Comparison of ENCODE assay signal across 11 cellular contexts in the genomic region with DNA sequence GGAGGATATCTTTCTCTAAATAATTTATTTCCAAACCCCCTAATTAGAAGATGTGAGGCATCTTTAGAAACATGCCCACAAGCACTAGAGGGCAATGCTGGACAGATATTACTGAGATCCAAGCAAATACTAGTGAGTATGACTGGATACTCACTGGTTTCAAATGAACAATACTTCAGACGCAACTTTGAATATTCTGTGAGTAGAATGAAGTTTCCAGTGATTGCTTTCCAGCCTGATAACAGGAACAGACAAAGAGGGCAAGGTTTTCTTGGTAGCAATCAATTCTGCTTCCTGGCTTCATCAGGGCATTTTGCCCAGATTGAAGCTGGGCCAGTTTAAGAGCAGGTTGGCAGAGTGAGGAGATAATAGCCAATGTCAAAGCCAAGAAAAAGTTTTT.
DNase-seq lines count a peak whose midpoint lies in the region; ATAC-seq, FAIRE-seq and TF ChIP-seq lines count a peak whose summit lies in the region.
"Had no signal": no experiment of that assay in that cellular context is flagged by ENCODE, and none has a peak within 500 bp of the region (broad histone marks: within the 10 kb centered on the region; RNA-seq: fewer than 3 reads in every experiment).

No MANE protein-coding gene starts in this region.

- H3K9me3 Mint-ChIP-seq in activated T-helper 17 cell treated with anti-CD3 and anti-CD28 coated beads, Interleukin-2, amount 50 U/mL, for 72 hours, result peaks cover 21% of the 10 kb centered on the region

- H3K27ac Mint-ChIP-seq in activated T-helper 17 cell treated with anti-CD3 and anti-CD28 coated beads, Interleukin-2, amount 50 U/mL, for 72 hours, result no peak overlapping the region

- no peaks in the 10 kb centered on the region for H3K27me3 Mint-ChIP-seq in activated T-helper 17 cell treated with anti-CD3 and anti-CD28 coated beads, Interleukin-2, amount 50 U/mL, for 72 hours

- H2AFZ ChIP-seq in hepatocyte, result no peak overlapping the region

- in situ Hi-C loops in G401 (cut with HindIII; ENCODE audit: low sequenced_read_pairs), result no loop called here

- no peak overlapping the region for H3K4me3 Mint-ChIP-seq in activated T-helper 17 cell treated with anti-CD3 and anti-CD28 coated beads, Interleukin-2, amount 50 U/mL, for 72 hours

- peak; percentile 70 for ATAC-seq in SK-N-SH treated with all-trans-retinoic acid at 6 μM for 48 hours
- no peak for ATAC-seq in activated T-helper 17 cell treated with anti-CD3 and anti-CD28 coated beads, Interleukin-2, amount 50 U/mL, for 72 hours (replicated peaks)

- H4K20me1 ChIP-seq in hepatocyte (ENCODE audit: insufficient read depth, poor library complexity, severe bottlenecking), result no peaks in the 10 kb centered on the region

- H3K4me2 ChIP-seq in hepatocyte, result no peak overlapping the region

- H3K36me3 ChIP-seq in hepatocyte (replicated peaks; ENCODE audit: insufficient read depth, low read depth), result no peaks in the 10 kb centered on the region

- H3K4me3 ChIP-seq in hepatocyte, result no peak overlapping the region

- WGBS in hepatocyte (ENCODE audit: low lambda C conversion rate, missing lambda C conversion rate), result 39% methylated on average over 1 of the region's 1 CpG

- TF ChIP-seq CTCF in 22Rv1 (IDR thresholded peaks at IDR 0.05) (peak; percentile 48), hepatocyte (IDR thresholded peaks at IDR 0.05; ENCODE audit: poor library complexity) (peak; percentile 56)

- H3K27ac ChIP-seq in 22Rv1 (no peak overlapping the region), hepatocyte (no peak overlapping the region)
- H3K27ac ChIP-seq: HL-60 had no signal

- H3K9me2 ChIP-seq in hepatocyte (replicated peaks; ENCODE audit: insufficient read depth), result no peaks in the 10 kb centered on the region

- H3K79me2 ChIP-seq in hepatocyte, result no peaks in the 10 kb centered on the region

- no peaks in the 10 kb centered on the region for H3K4me1 ChIP-seq in hepatocyte (ENCODE audit: insufficient read depth)

- FAIRE-seq in GM12892 (lab: Jason Lieb, UNC), result no peak

- H3K4me1 Mint-ChIP-seq in activated T-helper 17 cell treated with anti-CD3 and anti-CD28 coated beads, Interleukin-2, amount 50 U/mL, for 72 hours, result no peaks in the 10 kb centered on the region

- H3K36me3 Mint-ChIP-seq in activated T-helper 17 cell treated with anti-CD3 and anti-CD28 coated beads, Interleukin-2, amount 50 U/mL, for 72 hours (ENCODE audit: low read depth), result no peaks in the 10 kb centered on the region

- no peaks in the 10 kb centered on the region for H3K9me3 ChIP-seq in hepatocyte (ENCODE audit: low read depth)

- no peak for TF ChIP-seq POLR2A in GM12892 (IDR thresholded peaks at IDR 0.05; ENCODE audit: low read depth, low read length)

- no peaks in the 10 kb centered on the region for H3K27me3 ChIP-seq in hepatocyte

- DNase-seq in G401 (ENCODE audit: low spot score) (peak; percentile 60), hepatocyte (ENCODE audit: low spot score) (peak; percentile 23), NCI-H510A treated with DMSO at 0.1 percent for 48 hours (lab: John Stamatoyannopoulos, UW) (no peak), GM12892 (ENCODE audit: insufficient read length) (no peak), NCI-H1436 treated with DMSO at 0.1 percent for 48 hours (lab: John Stamatoyannopoulos, UW) (no peak)
- DNase-seq: activated effector memory CD4-positive, alpha-beta T cell treated with Interleukin-2 at 50 U/mL for 16 hours; stimulated activated CD4-positive, alpha-beta T cell treated with anti-CD3 and anti-CD28 coated beads, Interleukin-15, amount 100 ng/mL, for 24 hours had no signal

TF ChIP-seq in SK-N-SH treated with all-trans-retinoic acid at 6 μM for 48 hours, 23 proteins besides CTCF, POLR2A, EP300 and RAD21:
- TF ChIP-seq SNAI2 (CRISPR knock-in tag; IDR thresholded peaks at IDR 0.05) (0 out of 2 replicates have a peak, but pooled peaks have one; percentile 32), ZFP3 (CRISPR knock-in tag; IDR thresholded peaks at IDR 0.05) (no peak), RARB (CRISPR knock-in tag; IDR thresholded peaks at IDR 0.05) (no peak), ISL1 (CRISPR knock-in tag; IDR thresholded peaks at IDR 0.05) (peak; percentile 34; the same call in 1 of the 2 replicates)
- TF ChIP-seq, protein P1, sequence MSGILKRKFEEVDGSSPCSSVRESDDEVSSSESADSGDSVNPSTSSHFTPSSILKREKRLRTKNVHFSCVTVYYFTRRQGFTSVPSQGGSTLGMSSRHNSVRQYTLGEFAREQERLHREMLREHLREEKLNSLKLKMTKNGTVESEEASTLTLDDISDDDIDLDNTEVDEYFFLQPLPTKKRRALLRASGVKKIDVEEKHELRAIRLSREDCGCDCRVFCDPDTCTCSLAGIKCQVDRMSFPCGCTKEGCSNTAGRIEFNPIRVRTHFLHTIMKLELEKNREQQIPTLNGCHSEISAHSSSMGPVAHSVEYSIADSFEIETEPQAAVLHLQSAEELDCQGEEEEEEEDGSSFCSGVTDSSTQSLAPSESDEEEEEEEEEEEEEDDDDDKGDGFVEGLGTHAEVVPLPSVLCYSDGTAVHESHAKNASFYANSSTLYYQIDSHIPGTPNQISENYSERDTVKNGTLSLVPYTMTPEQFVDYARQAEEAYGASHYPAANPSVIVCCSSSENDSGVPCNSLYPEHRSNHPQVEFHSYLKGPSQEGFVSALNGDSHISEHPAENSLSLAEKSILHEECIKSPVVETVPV (CRISPR knock-in tag; IDR thresholded peaks at IDR 0.05), result no peak
- TF ChIP-seq, protein P2, sequence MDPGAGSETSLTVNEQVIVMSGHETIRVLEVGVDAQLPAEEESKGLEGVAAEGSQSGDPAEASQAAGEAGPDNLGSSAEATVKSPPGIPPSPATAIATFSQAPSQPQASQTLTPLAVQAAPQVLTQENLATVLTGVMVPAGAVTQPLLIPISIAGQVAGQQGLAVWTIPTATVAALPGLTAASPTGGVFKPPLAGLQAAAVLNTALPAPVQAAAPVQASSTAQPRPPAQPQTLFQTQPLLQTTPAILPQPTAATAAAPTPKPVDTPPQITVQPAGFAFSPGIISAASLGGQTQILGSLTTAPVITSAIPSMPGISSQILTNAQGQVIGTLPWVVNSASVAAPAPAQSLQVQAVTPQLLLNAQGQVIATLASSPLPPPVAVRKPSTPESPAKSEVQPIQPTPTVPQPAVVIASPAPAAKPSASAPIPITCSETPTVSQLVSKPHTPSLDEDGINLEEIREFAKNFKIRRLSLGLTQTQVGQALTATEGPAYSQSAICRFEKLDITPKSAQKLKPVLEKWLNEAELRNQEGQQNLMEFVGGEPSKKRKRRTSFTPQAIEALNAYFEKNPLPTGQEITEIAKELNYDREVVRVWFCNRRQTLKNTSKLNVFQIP (CRISPR knock-in tag; IDR thresholded peaks at IDR 0.05; ENCODE audit: borderline replicate concordance, low read depth), result no peak
TF ChIP-seq in SK-N-SH treated with all-trans-retinoic acid at 6 μM for 48 hours: peak in this region for 2.

Comparison
In these comparisons a context has a peak if more than half of its experiments do, and no peak if none do; other contexts are left out.
1. DNase-seq: peak in G401 (single experiment) and hepatocyte (single experiment); none in NCI-H510A treated with DMSO at 0.1 percent for 48 hours (single experiment), GM12892 (single experiment) and NCI-H1436 treated with DMSO at 0.1 percent for 48 hours (single experiment).